In the genomic region with DNA sequence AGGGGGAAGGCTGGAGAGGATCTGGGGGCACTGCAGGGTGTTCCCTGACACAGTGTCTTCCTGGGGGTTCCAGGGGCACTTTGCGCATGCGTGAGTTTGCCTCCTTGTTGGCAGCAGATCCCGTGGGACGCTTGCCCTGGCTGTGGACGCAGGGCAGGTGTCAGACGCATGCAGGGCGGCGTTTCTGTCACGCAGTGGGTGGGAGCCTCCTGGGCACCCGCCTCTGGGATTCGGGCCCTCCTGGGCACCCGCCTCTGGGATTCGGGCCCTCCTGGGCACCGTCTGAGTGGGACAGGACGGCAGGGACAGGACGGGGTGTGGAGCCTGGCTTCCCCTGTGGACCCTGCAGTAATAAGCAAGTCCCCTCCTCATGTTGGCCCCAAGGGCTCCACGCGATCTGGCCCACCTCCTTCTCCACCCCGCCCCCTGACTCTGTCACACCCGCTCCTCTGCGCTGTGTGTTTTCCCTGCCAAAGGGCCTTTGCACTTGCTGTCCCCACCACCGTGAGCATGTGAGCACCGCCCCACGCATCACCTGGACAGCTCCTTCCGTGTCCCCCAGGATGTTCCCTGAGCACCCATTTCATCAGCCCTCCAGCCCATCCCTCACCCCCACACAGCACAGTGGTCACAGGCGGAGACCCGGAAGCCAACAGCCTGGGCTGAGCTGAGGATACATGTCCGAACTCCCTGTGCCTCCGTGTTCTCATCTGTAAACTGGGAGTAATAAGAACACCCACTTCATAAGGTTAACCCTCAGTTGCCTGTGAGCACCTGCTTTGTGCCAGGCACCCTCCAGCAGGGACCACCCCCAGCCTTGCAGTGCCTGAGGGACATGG, we compare ENCODE assay signal across 10 cellular contexts. TPM values are rescaled to one million over a fixed set of nuclear protein-coding genes. Genes with fewer than 3 reads are reported as not detected.
A peak's percentile ranks its signal among the peaks of the same experiment; 100 is the strongest.
DNase-seq lines count a peak whose midpoint lies in the region; ATAC-seq and TF ChIP-seq lines count a peak whose summit lies in the region.
"Had no signal": no experiment of that assay in that cellular context is flagged by ENCODE, and none has a peak within 500 bp of the region (broad histone marks: within the 10 kb centered on the region; RNA-seq: fewer than 3 reads in every experiment).

No MANE protein-coding gene starts in this region.

- no peak for TF ChIP-seq POLR2A in ovary (IDR thresholded peaks at IDR 0.05)

- H3K4me3 ChIP-seq in ovary (no peak overlapping the region), colonic mucosa (no peak overlapping the region), HAP-1 (no peak overlapping the region)

- CTCF ChIA-PET in GM10248 (lab: Yijun Ruan, JAX), result interaction anchor here (1.1 to 1.2 kb wide), 2 partner anchors 727 to 728 kb away, joined by 3 read pairs; no protein-coding TSS in a partner anchor

- WGBS in ovary, 3 donors, result 20 to 37% (median 22%) methylated on average over 29 of the region's 29 CpGs

- in situ Hi-C loops in Caki2 (cut with HindIII; ENCODE audit: low pct_unique_long_range_greater_than_20kb, low sequenced_read_pairs) (no loop called here), HAP-1 (cut with MboI; ENCODE audit: low sequenced_read_pairs) (no loop called here)

- H3K4me1 ChIP-seq in ovary (ENCODE audit: insufficient read depth) (peaks cover 8% of the 10 kb centered on the region), colonic mucosa (no peaks in the 10 kb centered on the region), HAP-1 (peaks cover 4% of the 10 kb centered on the region)

- TF ChIP-seq EP300 in ovary (IDR thresholded peaks at IDR 0.05), result no peak

- POLR2A ChIA-PET in GM10248 (lab: Yijun Ruan, JAX), result no interaction called here

- intact Hi-C loops in ovary (cut with DNase I), result loop anchor here in 3 of 4 donors (5.0 to 10.0 kb wide), 4 partner anchors 65 to 918 kb away; no protein-coding TSS in a partner anchor
- intact Hi-C loops in colonic mucosa (cut with DNase I), result no loop called here

- H3K9ac ChIP-seq in colonic mucosa (ENCODE audit: low read depth in 2 of 2, low read length in 2 of 2), result peak overlapping the region in 1 of 2 donors; percentile 24
- H3K9ac ChIP-seq: parathyroid adenoma had no signal

- no peaks in the 10 kb centered on the region for H3K27me3 ChIP-seq in ovary
- H3K27me3 ChIP-seq in colonic mucosa, result peaks cover 35% of the 10 kb centered on the region
- H3K27me3 ChIP-seq in HAP-1 (ENCODE audit: low read depth), result no peaks in the 10 kb centered on the region

- no peaks in the 10 kb centered on the region for H3K9me3 ChIP-seq in ovary
- H3K9me3 ChIP-seq in colonic mucosa, result no peaks in the 10 kb centered on the region
- no peaks in the 10 kb centered on the region for H3K9me3 ChIP-seq in HAP-1
- H3K9me3 ChIP-seq: Peyer's patch had no signal

- H3K27ac ChIP-seq in ovary, result peak overlapping the region in 1 of 2 donors; percentile 73
- no peak overlapping the region for H3K27ac ChIP-seq in colonic mucosa
- H3K27ac ChIP-seq: parathyroid adenoma had no signal

- TF ChIP-seq CTCF in ovary (IDR thresholded peaks at IDR 0.05) (no peak), colonic mucosa (IDR thresholded peaks at IDR 0.05) (no peak), GM10248 (IDR thresholded peaks at IDR 0.05; ENCODE audit: control extremely low read depth, extremely low read depth, low read depth, missing control alignments) (no peak)

- DNase-seq in Caki2 (ENCODE audit: low read depth) (peak; percentile 48), NCI-H146 treated with DMSO at 0.1 percent for 48 hours (lab: John Stamatoyannopoulos, UW; ENCODE audit: unreplicated experiment) (peak; percentile 17), dermis blood vessel endothelial cell (peak; percentile 61), ovary (peak; percentile 81 to 90 (median 89)), colonic mucosa (no peak), GM10248 (ENCODE audit: extremely low spot score) (no peak), HAP-1 (ENCODE audit: low spot score in 2 of 2) (no peak)

- ATAC-seq in GM18867 (IDR thresholded peaks at IDR 0.05; ENCODE audit: unreplicated experiment), result no peak

- H3K36me3 ChIP-seq in ovary (no peaks in the 10 kb centered on the region), colonic mucosa (no peaks in the 10 kb centered on the region), HAP-1 (replicated peaks) (no peaks in the 10 kb centered on the region)
- H3K36me3 ChIP-seq: Peyer's patch had no signal

RNA-seq across cellular contexts. Expression of gene MMP17, which starts 4.4 kb away (rescaled TPM):
- total RNA-seq in Caki2 (2014; rRNA removed; shearing (Covaris generic); ENCODE audit: low replicate concordance), result 1.0 and 4.5 TPM in 2 replicates
- total RNA-seq in dermis blood vessel endothelial cell (10.0 and 14.0 TPM in 2 replicates), ovary (10 to 100 TPM in 5 of 7 donors, 1 to 10 TPM in 2; 9.3 to 15.6 (median 13.3) TPM), colonic mucosa (1 to 10 TPM; 1.3 to 1.9 TPM)
- 10 to 100 TPM in 1 of 2 donors, under 1 TPM in 1; 0.78 to 15.5 TPM for polyA plus RNA-seq in ovary

Comparison
In these comparisons a context has a peak if more than half of its experiments do, and no peak if none do; other contexts are left out.
1. DNase-seq: peak in Caki2 (single experiment), NCI-H146 treated with DMSO at 0.1 percent for 48 hours (single experiment), dermis blood vessel endothelial cell (single experiment) and ovary (5 of 5); none in colonic mucosa (single experiment), GM10248 (single experiment) and HAP-1 (0 of 2).